ENCODE assay signal across 14 cellular contexts in genomic region chr6:166104107-166104506, GRCh38.
DNase-seq lines count a peak whose midpoint lies in the region; TF ChIP-seq lines count a peak whose summit lies in the region.
"Had no signal": no experiment of that assay in that cellular context is flagged by ENCODE, and none has a peak within 500 bp of the region (broad histone marks: within the 10 kb centered on the region; RNA-seq: fewer than 3 reads in every experiment).

No MANE protein-coding gene starts in this region.

- TF ChIP-seq CTCF in chondrocyte (IDR thresholded peaks at IDR 0.05) (no peak), OCI-LY7 (conservative IDR thresholded peaks at IDR 0.05; ENCODE audit: low read length) (no peak)

- H3K4me3 ChIP-seq in OCI-LY7 (ENCODE audit: low read depth, low read length, poor library complexity, severe bottlenecking) = no peak overlapping the region
- H3K4me3 ChIP-seq: GM12878 had no signal

- BruUV-seq in OCI-LY7 (replicated peaks; lab: Mats Ljungman, UMichigan) = no TSS peak

- no peak overlapping the region for H3K4me3 Mint-ChIP-seq in chondrocyte (ENCODE audit: unreplicated experiment)
- H3K4me3 Mint-ChIP-seq: CD14-positive monocyte had no signal

- H3K27ac ChIP-seq in OCI-LY7 (ENCODE audit: low read depth, low read length, poor library complexity, severe bottlenecking) = no peak overlapping the region

- H3K4me2 ChIP-seq in OCI-LY7 (ENCODE audit: low read length) = no peak overlapping the region

- in situ Hi-C loops in KBM-7 (cut with MboI; ENCODE audit: low pct_unique_long_range_greater_than_20kb, low sequenced_read_pairs) = no loop called here

- no peaks in the 10 kb centered on the region for H3K79me2 ChIP-seq in OCI-LY7 (ENCODE audit: insufficient read depth, low read depth, low read length)

- no peaks in the 10 kb centered on the region for H3K9me2 ChIP-seq in OCI-LY7 (ENCODE audit: insufficient read depth, low read length)

- peaks cover 12% of the 10 kb centered on the region for H3K27me3 Mint-ChIP-seq in chondrocyte (ENCODE audit: low read depth)

- H3K27ac Mint-ChIP-seq in chondrocyte (ENCODE audit: unreplicated experiment) = peak overlapping the region; percentile 11
- H3K27ac Mint-ChIP-seq: CD14-positive monocyte had no signal

- H3K4me1 ChIP-seq in OCI-LY7 (ENCODE audit: insufficient read depth, low read length, poor library complexity, severe bottlenecking) = peaks cover 4% of the 10 kb centered on the region

- H3K9me3 Mint-ChIP-seq in chondrocyte (ENCODE audit: low read depth) = peaks cover 11% of the 10 kb centered on the region

- H3K36me3 Mint-ChIP-seq in chondrocyte (ENCODE audit: low read depth) = peaks cover 4% of the 10 kb centered on the region
- H3K36me3 Mint-ChIP-seq: CD14-positive monocyte had no signal

- peaks cover 19% of the 10 kb centered on the region; the same call in 1 of the 2 replicates for H3K9me3 ChIP-seq in OCI-LY7 (ENCODE audit: low read length)

- peaks cover 11% of the 10 kb centered on the region for H3K4me1 Mint-ChIP-seq in chondrocyte (ENCODE audit: low read depth)

- H2AFZ ChIP-seq in OCI-LY7 (ENCODE audit: low read length) = no peak overlapping the region

- H4K20me1 ChIP-seq in OCI-LY7 (ENCODE audit: insufficient read depth, low read length) = no peaks in the 10 kb centered on the region

- DNase-seq in LHCN-M2 (ENCODE audit: low read depth) = peak; percentile 14
- DNase-seq in chondrocyte (ENCODE audit: low spot score) = no peak
- peak; percentile 14 for DNase-seq in fibroblast of the conjunctiva (ENCODE audit: low read depth)
- no peak for DNase-seq in NCI-H748 (lab: John Stamatoyannopoulos, UW; ENCODE audit: unreplicated experiment)
- DNase-seq in NCI-H146 treated with DMSO at 0.1 percent for 48 hours (lab: John Stamatoyannopoulos, UW; ENCODE audit: unreplicated experiment) = no peak
- DNase-seq in OCI-LY7 (ENCODE audit: low spot score) = no peak
- no peak for DNase-seq in KBM-7
- DNase-seq: DMS53, NCI-H1092 treated with DMSO at 0.1 percent for 48 hours, NCI-H1694 treated with DMSO at 0.1 percent for 48 hours, NCI-H510A, SIG-M5 had no signal

- intact Hi-C loops in OCI-LY7 (cut with micrococcal nuclease; ENCODE audit: unreplicated experiment) = no loop called here

- POLR2A ChIA-PET in OCI-LY7 (lab: Charles Lee) = no interaction called here

- no peaks in the 10 kb centered on the region for H3K36me3 ChIP-seq in OCI-LY7 (ENCODE audit: insufficient read depth, low read length)

- CTCF ChIA-PET in OCI-LY7 (lab: Charles Lee; ENCODE audit: unreplicated experiment) = no interaction called here

Comparison
In these comparisons a context has a peak if more than half of its experiments do, and no peak if none do; other contexts are left out.
1. DNase-seq: peak in LHCN-M2 (single experiment) and fibroblast of the conjunctiva (single experiment); none in chondrocyte (single experiment), NCI-H748 (single experiment), NCI-H146 treated with DMSO at 0.1 percent for 48 hours (single experiment), OCI-LY7 (single experiment) and KBM-7 (single experiment).